In genomic region chr3:138850151-138850550, GRCh38 we compare ENCODE assay signal across 18 cellular contexts. TPM values are rescaled to one million over a fixed set of nuclear protein-coding genes. Genes with fewer than 3 reads are reported as not detected.
DNase-seq lines count a peak whose midpoint lies in the region; ATAC-seq and TF ChIP-seq lines count a peak whose summit lies in the region.
"Had no signal": no experiment of that assay in that cellular context is flagged by ENCODE, and none has a peak within 500 bp of the region (broad histone marks: within the 10 kb centered on the region; RNA-seq: fewer than 3 reads in every experiment).

No MANE protein-coding gene starts in this region.

- no peaks in the 10 kb centered on the region for H4K20me1 ChIP-seq in HCT116 (ENCODE audit: insufficient read depth)

- WGBS in psoas muscle, 3 donors, result 54 to 59% (median 55%) methylated on average over 3 of the region's 3 CpGs

- DNase-seq in Daoy (ENCODE audit: low read depth) (peak; percentile 25), HCT116 (ENCODE audit: low read depth, low spot score) (no peak), astrocyte of the spinal cord (ENCODE audit: low read depth, low spot score) (peak; percentile 32), left cardiac atrium (peak; percentile 34), hypothalamus (lab: John Stamatoyannopoulos, UW) (no peak), psoas muscle (no peak), Calu3 (no peak), mesenteric fat pad (ENCODE audit: low spot score) (no peak)
- DNase-seq: activated B cell treated with CpG ODN at 0.5 μM for 24 hours; AML-193; naive thymus-derived CD4-positive, alpha-beta T cell; NCI-H1694 treated with DMSO at 0.1 percent for 48 hours; NCI-H526 treated with DMSO at 0.1 percent for 48 hours; T-helper 1 cell had no signal

- H3K4me2 ChIP-seq in HCT116 (ENCODE audit: low read length), result no peak overlapping the region

- ATAC-seq in HCT116, result no peak
- ATAC-seq in left cardiac atrium, result no peak
- no peak for ATAC-seq in psoas muscle
- ATAC-seq: activated T-helper 17 cell treated with anti-CD3 and anti-CD28 coated beads, Interleukin-2, amount 50 U/mL, for 72 hours; naive thymus-derived CD4-positive, alpha-beta T cell had no signal

- TF ChIP-seq POLR2A in HCT116 (IDR thresholded peaks at IDR 0.05; ENCODE audit: borderline replicate concordance, extremely low read depth, insufficient read depth, insufficient read length), result no peak

- no peak overlapping the region for H3K4me3 Mint-ChIP-seq in Calu3 (ENCODE audit: low read depth, unreplicated experiment)
- H3K4me3 Mint-ChIP-seq: activated B cell treated with CpG ODN at 0.5 μM for 24 hours; activated T-helper 17 cell treated with anti-CD3 and anti-CD28 coated beads, Interleukin-2, amount 50 U/mL, for 72 hours; dendritic cell treated with granulocyte-macrophage colony-stimulating factor and Interleukin-4, amounts not matched to agents 40 ng/mL and 50 ng/mL, for 4 days; naive thymus-derived CD4-positive, alpha-beta T cell had no signal

- no peak overlapping the region for H3K27ac Mint-ChIP-seq in Calu3 (ENCODE audit: unreplicated experiment)
- H3K27ac Mint-ChIP-seq: activated B cell treated with CpG ODN at 0.5 μM for 24 hours; activated T-helper 17 cell treated with anti-CD3 and anti-CD28 coated beads, Interleukin-2, amount 50 U/mL, for 72 hours; dendritic cell treated with granulocyte-macrophage colony-stimulating factor and Interleukin-4, amounts not matched to agents 40 ng/mL and 50 ng/mL, for 4 days; naive thymus-derived CD4-positive, alpha-beta T cell had no signal

- H3K36me3 ChIP-seq in HCT116 (ENCODE audit: control insufficient read depth in 1 of 2, insufficient read depth in 2 of 2, low read length in 2 of 2) (no peaks in the 10 kb centered on the region), psoas muscle (ENCODE audit: insufficient read depth in 1 of 2, low read depth in 1 of 2) (no peaks in the 10 kb centered on the region)
- H3K36me3 ChIP-seq: esophagus muscularis mucosa, prostate gland had no signal

- H3K9ac ChIP-seq in HCT116 (ENCODE audit: low read length), result no peak overlapping the region

- RAD21 ChIA-PET in HCT116 (lab: Charles Lee; ENCODE audit: low non-redundant PET in 1 of 2, low total read pairs in 2 of 2, uncharacterized antibody in 2 of 2, unreplicated experiment in 2 of 2), result no interaction called here

- H3K4me1 ChIP-seq in HCT116 (ENCODE audit: control insufficient read depth in 1 of 2, insufficient read depth in 2 of 2, low read length in 2 of 2) (no peaks in the 10 kb centered on the region), psoas muscle (no peaks in the 10 kb centered on the region)
- H3K4me1 ChIP-seq: esophagus muscularis mucosa, prostate gland had no signal

- no peaks in the 10 kb centered on the region for H3K9me2 ChIP-seq in HCT116 (ENCODE audit: insufficient read depth)

- no peak for TF ChIP-seq CTCF in HCT116 (IDR thresholded peaks at IDR 0.05 in 2 of 3, conservative IDR thresholded peaks at IDR 0.05 in 1 of 3; ENCODE audit: borderline replicate concordance in 1 of 3, insufficient read depth in 1 of 3, low read depth in 2 of 3, low read length in 2 of 3)
- no peak for TF ChIP-seq CTCF in astrocyte of the spinal cord (IDR thresholded peaks at IDR 0.05; ENCODE audit: low read depth, low read length)
- TF ChIP-seq CTCF in psoas muscle (IDR thresholded peaks at IDR 0.05), result no peak
- TF ChIP-seq CTCF in Calu3 (IDR thresholded peaks at IDR 0.05; ENCODE audit: unreplicated experiment), result no peak

- CTCF ChIA-PET in HCT116 (lab: Charles Lee), result no interaction called here
- CTCF ChIA-PET in Calu3 (lab: Charles Lee), result interaction anchor here (0.8 to 1.2 kb wide), 2 partner anchors 9 to 13 kb away, joined by 3 to 10 read pairs; no protein-coding TSS in a partner anchor

- H3K4me3 ChIP-seq in HCT116 (replicated peaks in 1 of 2; ENCODE audit: low read depth in 1 of 2, low read length in 2 of 2) (no peak overlapping the region), astrocyte of the spinal cord (ENCODE audit: low read depth, low read length) (no peak overlapping the region), psoas muscle (no peak overlapping the region)
- H3K4me3 ChIP-seq: esophagus muscularis mucosa, prostate gland had no signal

- H3K36me3 Mint-ChIP-seq in Calu3 (ENCODE audit: insufficient read depth, unreplicated experiment), result no peaks in the 10 kb centered on the region
- H3K36me3 Mint-ChIP-seq: naive thymus-derived CD4-positive, alpha-beta T cell had no signal

- H3K27me3 ChIP-seq in HCT116 (ENCODE audit: insufficient read depth, low read length) (no peaks in the 10 kb centered on the region), psoas muscle (ENCODE audit: insufficient read depth in 3 of 3, low read length in 2 of 3) (no peaks in the 10 kb centered on the region)
- H3K27me3 ChIP-seq: esophagus muscularis mucosa had no signal

- no peak overlapping the region for H3K27ac ChIP-seq in HCT116 (ENCODE audit: low read depth, low read length)
- H3K27ac ChIP-seq in psoas muscle, result no peak overlapping the region
- H3K27ac ChIP-seq: esophagus muscularis mucosa, prostate gland had no signal

- in situ Hi-C loops in astrocyte of the spinal cord (cut with HindIII; ENCODE audit: low sequenced_read_pairs), result no loop called here

- H3K9me3 ChIP-seq in HCT116 (ENCODE audit: control insufficient read depth in 1 of 2, insufficient read depth in 1 of 2, low read depth in 1 of 2, low read length in 2 of 2), result no peaks in the 10 kb centered on the region
- no peaks in the 10 kb centered on the region for H3K9me3 ChIP-seq in psoas muscle
- H3K9me3 ChIP-seq: esophagus muscularis mucosa, prostate gland had no signal

- BruUV-seq in HCT116 (replicated peaks; lab: Mats Ljungman, UMichigan), result no TSS peak
- BruUV-seq in Calu3 (replicated peaks; lab: Mats Ljungman, UMichigan), result no TSS peak

- H3K79me2 ChIP-seq in HCT116 (ENCODE audit: insufficient read depth, low read length), result no peaks in the 10 kb centered on the region

- intact Hi-C loops in HCT116 (cut with micrococcal nuclease), result no loop called here
- intact Hi-C loops in left cardiac atrium (cut with DNase I), result no loop called here
- intact Hi-C loops in psoas muscle (cut with DNase I), result no loop called here
- intact Hi-C loops in Calu3 (cut with micrococcal nuclease; ENCODE audit: unreplicated experiment), result no loop called here

- H2AFZ ChIP-seq in HCT116 (ENCODE audit: low read depth, low read length, poor library complexity, severe bottlenecking), result no peak overlapping the region

- no peaks in the 10 kb centered on the region for H3K4me1 Mint-ChIP-seq in Calu3 (ENCODE audit: low read depth, unreplicated experiment)
- H3K4me1 Mint-ChIP-seq: activated B cell treated with CpG ODN at 0.5 μM for 24 hours; activated T-helper 17 cell treated with anti-CD3 and anti-CD28 coated beads, Interleukin-2, amount 50 U/mL, for 72 hours; naive thymus-derived CD4-positive, alpha-beta T cell had no signal

- POLR2A ChIA-PET in HCT116 (lab: Charles Lee), result no interaction called here

- no peaks in the 10 kb centered on the region for H3K27me3 Mint-ChIP-seq in Calu3 (ENCODE audit: unreplicated experiment)
- H3K27me3 Mint-ChIP-seq: activated B cell treated with CpG ODN at 0.5 μM for 24 hours; dendritic cell treated with granulocyte-macrophage colony-stimulating factor and Interleukin-4, amounts not matched to agents 40 ng/mL and 50 ng/mL, for 4 days; naive thymus-derived CD4-positive, alpha-beta T cell had no signal

- H3K9me3 Mint-ChIP-seq in Calu3 (ENCODE audit: low read depth, unreplicated experiment), result no peaks in the 10 kb centered on the region
- H3K9me3 Mint-ChIP-seq: activated B cell treated with CpG ODN at 0.5 μM for 24 hours; activated T-helper 17 cell treated with anti-CD3 and anti-CD28 coated beads, Interleukin-2, amount 50 U/mL, for 72 hours; dendritic cell treated with granulocyte-macrophage colony-stimulating factor and Interleukin-4, amounts not matched to agents 40 ng/mL and 50 ng/mL, for 4 days; naive thymus-derived CD4-positive, alpha-beta T cell had no signal

- TF ChIP-seq RAD21 in HCT116 (IDR thresholded peaks at IDR 0.05; ENCODE audit: low read depth), result no peak

TF ChIP-seq in HCT116, 20 proteins besides CTCF, POLR2A, EP300 and RAD21:
- TF ChIP-seq EZH2 (IDR thresholded peaks at IDR 0.05) (no peak), REST (IDR thresholded peaks at IDR 0.05; ENCODE audit: low read depth) (peak; percentile 18; the same call in 1 of the 2 replicates)

RNA-seq across cellular contexts. Expression of gene PIK3CB, which starts 15.4 kb away (rescaled TPM):
- total RNA-seq in Daoy (2014; rRNA removed; shearing (Covaris generic)), result 6.6 and 7.8 TPM in 2 replicates
- total RNA-seq in HCT116 (2021; ENCODE audit: unreplicated experiment), result 44.3 TPM
- 14.9 and 19.6 TPM in 2 replicates for polyA plus RNA-seq in HCT116 (2012)
- total RNA-seq in left cardiac atrium, result 10 to 100 TPM; 29.0 to 32.2 TPM
- total RNA-seq in psoas muscle, result 10 to 100 TPM; 14.6 to 46.3 (median 24.5) TPM
- polyA plus RNA-seq in psoas muscle, result 10 to 100 TPM in 2 of 3 donors, 1 to 10 TPM in 1; 5.8 to 39.1 (median 18.1) TPM
- 52.6 and 59.3 TPM in 2 replicates for total RNA-seq in Calu3 (2022)
- 31.2 TPM for total RNA-seq in mesenteric fat pad

Comparison
In these comparisons a context has a peak if more than half of its experiments do, and no peak if none do; other contexts are left out.
1. DNase-seq: peak in Daoy (single experiment), astrocyte of the spinal cord (single experiment) and left cardiac atrium (single experiment); none in HCT116 (single experiment), hypothalamus (0 of 51), psoas muscle (0 of 2), Calu3 (single experiment) and mesenteric fat pad (single experiment).